Comparison of ENCODE assay signal across 13 cellular contexts in the genomic region with DNA sequence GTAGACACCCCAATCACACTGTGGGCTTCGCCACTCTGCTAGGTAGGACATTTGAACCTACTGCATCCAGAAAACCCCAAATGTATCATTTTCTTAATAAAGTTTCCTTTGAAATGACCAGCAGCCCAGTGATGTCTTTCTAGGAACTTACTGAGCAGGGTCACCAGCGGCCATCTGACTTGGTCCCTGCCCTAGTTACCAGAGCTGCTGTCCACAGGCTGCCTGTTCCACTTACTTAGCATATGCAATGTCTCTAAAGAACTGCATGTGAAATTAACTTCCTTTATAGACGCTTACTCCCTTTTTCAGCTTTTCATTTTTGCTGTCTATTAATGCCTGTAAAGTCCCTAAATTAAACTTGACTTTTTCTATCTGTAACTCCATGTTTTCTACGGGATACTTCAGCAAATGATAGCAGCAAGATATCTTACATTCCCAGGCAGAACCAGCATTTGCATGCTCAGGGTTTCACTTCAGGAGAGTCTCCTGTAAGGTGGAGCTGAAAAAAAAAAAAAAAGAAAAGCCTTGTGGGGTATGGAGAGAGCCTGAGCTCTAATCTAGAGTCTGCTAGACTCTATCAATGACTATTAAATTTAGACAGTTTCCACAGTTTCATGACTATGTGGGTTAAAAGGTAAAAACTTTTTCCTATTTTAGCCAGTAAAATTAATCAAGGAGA.
DNase-seq lines count a peak whose midpoint lies in the region; ATAC-seq and TF ChIP-seq lines count a peak whose summit lies in the region.
"Had no signal": no experiment of that assay in that cellular context is flagged by ENCODE, and none has a peak within 500 bp of the region (broad histone marks: within the 10 kb centered on the region; RNA-seq: fewer than 3 reads in every experiment).

No MANE protein-coding gene starts in this region.

- H3K4me1 ChIP-seq in HUES48 (ENCODE audit: control insufficient read depth, insufficient read depth, low read length) (peaks cover 34% of the 10 kb centered on the region), mesendoderm (ENCODE audit: control insufficient read depth, low read depth, low read length) (peaks cover 4% of the 10 kb centered on the region)
- H3K4me1 ChIP-seq: Caco-2 had no signal

- H2BK120ac ChIP-seq in mesendoderm (ENCODE audit: low read depth, low read length), result no peak overlapping the region

- H3K9me3 Mint-ChIP-seq in WTC11, result no peaks in the 10 kb centered on the region
- H3K9me3 Mint-ChIP-seq in activated CD4-positive, alpha-beta T cell treated with anti-CD3 and anti-CD28 coated beads, Interleukin-2, amount 10 ng/mL, durations not matched to agents 24 days and 14 days, result no peaks in the 10 kb centered on the region

- H3K4me3 ChIP-seq in HUES48 (ENCODE audit: low read depth, low read length) (no peak overlapping the region), mesendoderm (ENCODE audit: low read length) (no peak overlapping the region)

- H3K4me2 ChIP-seq in mesendoderm (ENCODE audit: low read length), result no peak overlapping the region

- H3K79me1 ChIP-seq in mesendoderm (ENCODE audit: low read length), result peaks cover 3% of the 10 kb centered on the region

- WGBS in mesendoderm (ENCODE audit: extremely low coverage, insufficient coverage, low lambda C conversion rate), result no CpG with 5 or more reads among the region's 4 CpGs

- H3K23ac ChIP-seq in mesendoderm (ENCODE audit: low read length), result no peak overlapping the region

- peaks cover 8% of the 10 kb centered on the region; the same call in 1 of the 2 replicates for H3K36me3 ChIP-seq in HUES48 (ENCODE audit: control insufficient read depth, insufficient read depth, low read length)
- no peaks in the 10 kb centered on the region for H3K36me3 ChIP-seq in mesendoderm (ENCODE audit: control insufficient read depth, insufficient read depth, low read length)

- intact Hi-C loops in activated CD4-positive, alpha-beta T cell treated with anti-CD3 and anti-CD28 coated beads, Interleukin-2, amount 10 ng/mL, durations not matched to agents 24 days and 14 days (cut with micrococcal nuclease), result no loop called here

- no peak overlapping the region for H2AK5ac ChIP-seq in mesendoderm (ENCODE audit: low read length)

- H3K4ac ChIP-seq in mesendoderm (ENCODE audit: low read depth, low read length), result no peak overlapping the region

- no peaks in the 10 kb centered on the region for H3K9me3 ChIP-seq in HUES48 (ENCODE audit: control insufficient read depth, insufficient read depth, low read length)
- H3K9me3 ChIP-seq: Caco-2 had no signal

- ATAC-seq in WTC11, result peak; percentile 69
- ATAC-seq: HCT116 had no signal

- H3K27me3 ChIP-seq in HUES48 (ENCODE audit: control insufficient read depth, insufficient read depth, low read length), result no peaks in the 10 kb centered on the region
- no peaks in the 10 kb centered on the region for H3K27me3 ChIP-seq in mesendoderm (ENCODE audit: insufficient read depth, low read length, poor library complexity)

- H4K5ac ChIP-seq in mesendoderm (ENCODE audit: low read length), result no peak overlapping the region

- H3K4me3 Mint-ChIP-seq in WTC11, result no peak overlapping the region
- no peak overlapping the region for H3K4me3 Mint-ChIP-seq in activated CD4-positive, alpha-beta T cell treated with anti-CD3 and anti-CD28 coated beads, Interleukin-2, amount 10 ng/mL, durations not matched to agents 24 days and 14 days
- H3K4me3 Mint-ChIP-seq: CD4-positive, alpha-beta memory T cell had no signal

- TF ChIP-seq CTCF in WTC11 (IDR thresholded peaks at IDR 0.05), result no peak

- H3K56ac ChIP-seq in mesendoderm (ENCODE audit: low read length), result no peak overlapping the region

- no peaks in the 10 kb centered on the region for H3K79me2 ChIP-seq in mesendoderm (ENCODE audit: control insufficient read depth, insufficient read depth, low read length)

- no peak overlapping the region for H2BK5ac ChIP-seq in mesendoderm (ENCODE audit: low read length)

- CTCF ChIA-PET in WTC11 (lab: Charles Lee), result interaction anchor here (1.3 kb wide), 1 partner anchor 9 kb away, joined by 10 read pairs; no protein-coding TSS in a partner anchor

- POLR2A ChIA-PET in WTC11 (lab: Charles Lee), result no interaction called here

- peak overlapping the region; percentile 29; the same call in 1 of the 2 replicates for H3K27ac Mint-ChIP-seq in WTC11
- no peak overlapping the region for H3K27ac Mint-ChIP-seq in activated CD4-positive, alpha-beta T cell treated with anti-CD3 and anti-CD28 coated beads, Interleukin-2, amount 10 ng/mL, durations not matched to agents 24 days and 14 days
- H3K27ac Mint-ChIP-seq: CD4-positive, alpha-beta memory T cell had no signal

- H3K18ac ChIP-seq in mesendoderm (ENCODE audit: low read length), result no peak overlapping the region

- H3K4me1 Mint-ChIP-seq in WTC11, result peaks cover 50% of the 10 kb centered on the region
- H3K4me1 Mint-ChIP-seq in activated CD4-positive, alpha-beta T cell treated with anti-CD3 and anti-CD28 coated beads, Interleukin-2, amount 10 ng/mL, durations not matched to agents 24 days and 14 days, result no peaks in the 10 kb centered on the region
- H3K4me1 Mint-ChIP-seq: CD4-positive, alpha-beta memory T cell had no signal

- H3K27ac ChIP-seq in HUES48 (ENCODE audit: low read depth, low read length), result peak overlapping the region; percentile 6
- no peak overlapping the region for H3K27ac ChIP-seq in mesendoderm (ENCODE audit: low read depth, low read length)

- no peak overlapping the region for H3K9ac ChIP-seq in HUES48 (ENCODE audit: low read depth, low read length)
- no peak overlapping the region for H3K9ac ChIP-seq in mesendoderm (ENCODE audit: low read length)

- DNase-seq in WTC11 (ENCODE audit: low spot score) (no peak), mesendoderm (peak; percentile 46), COLO668 (lab: John Stamatoyannopoulos, UW; ENCODE audit: unreplicated experiment) (no peak), OCI-M2 (lab: John Stamatoyannopoulos, UW; ENCODE audit: unreplicated experiment) (no peak)
- DNase-seq in activated CD4-positive, alpha-beta T cell treated with anti-CD3 and anti-CD28 coated beads, Interleukin-2, amount 10 ng/mL, durations not matched to agents 24 days and 14 days, result no peak
- DNase-seq: C1 segment of cervical spinal cord; Caco-2; CD4-positive, alpha-beta memory T cell; DMS153; DND-41; H7 had no signal

- peaks cover 7% of the 10 kb centered on the region; the same call in 1 of the 2 replicates for H3K36me3 Mint-ChIP-seq in WTC11
- H3K36me3 Mint-ChIP-seq in activated CD4-positive, alpha-beta T cell treated with anti-CD3 and anti-CD28 coated beads, Interleukin-2, amount 10 ng/mL, durations not matched to agents 24 days and 14 days (ENCODE audit: low read depth), result no peaks in the 10 kb centered on the region
- H3K36me3 Mint-ChIP-seq: CD4-positive, alpha-beta memory T cell had no signal

- H4K8ac ChIP-seq in mesendoderm (ENCODE audit: low read depth, low read length), result no peak overlapping the region

- H2BK15ac ChIP-seq in mesendoderm (replicated peaks; ENCODE audit: low read depth), result no peak overlapping the region

- H3K27me3 Mint-ChIP-seq in WTC11 (ENCODE audit: low read depth), result no peaks in the 10 kb centered on the region
- H3K27me3 Mint-ChIP-seq in activated CD4-positive, alpha-beta T cell treated with anti-CD3 and anti-CD28 coated beads, Interleukin-2, amount 10 ng/mL, durations not matched to agents 24 days and 14 days, result no peaks in the 10 kb centered on the region
- H3K27me3 Mint-ChIP-seq: CD4-positive, alpha-beta memory T cell had no signal

TF ChIP-seq in WTC11, 78 proteins besides CTCF, POLR2A, EP300 and RAD21 (continues in another document):
- TF ChIP-seq, protein P1, sequence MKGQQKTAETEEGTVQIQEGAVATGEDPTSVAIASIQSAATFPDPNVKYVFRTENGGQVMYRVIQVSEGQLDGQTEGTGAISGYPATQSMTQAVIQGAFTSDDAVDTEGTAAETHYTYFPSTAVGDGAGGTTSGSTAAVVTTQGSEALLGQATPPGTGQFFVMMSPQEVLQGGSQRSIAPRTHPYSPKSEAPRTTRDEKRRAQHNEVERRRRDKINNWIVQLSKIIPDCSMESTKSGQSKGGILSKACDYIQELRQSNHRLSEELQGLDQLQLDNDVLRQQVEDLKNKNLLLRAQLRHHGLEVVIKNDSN (CRISPR knock-in tag; IDR thresholded peaks at IDR 0.05), result no peak
- TF ChIP-seq ZNF512 (CRISPR knock-in tag; IDR thresholded peaks at IDR 0.05; ENCODE audit: borderline replicate concordance) (no peak), RORB (CRISPR knock-in tag; IDR thresholded peaks at IDR 0.05) (no peak), ZBTB21 (CRISPR knock-in tag; IDR thresholded peaks at IDR 0.05; ENCODE audit: borderline replicate concordance) (no peak), AR (CRISPR knock-in tag; IDR thresholded peaks at IDR 0.05) (no peak), SOX15 (CRISPR knock-in tag; IDR thresholded peaks at IDR 0.05) (no peak)
